27 cellular contexts compared by ENCODE assay signal in genomic region chr16:47067203-47067602, GRCh38.
"Had no signal": no experiment of that assay in that cellular context is flagged by ENCODE, and none has a peak within 500 bp of the region (broad histone marks: within the 10 kb centered on the region; RNA-seq: fewer than 3 reads in every experiment).

No MANE protein-coding gene starts in this region.

- H3K27ac Mint-ChIP-seq: activated CD4-positive, alpha-beta memory T cell treated with anti-CD3 and anti-CD28 coated beads, Interleukin-2, amount 10 ng/mL, durations not matched to agents 7 days and 5 days; activated naive CD8-positive, alpha-beta T cell treated with anti-CD3 and anti-CD28 coated beads, Interleukin-2, amount 10 ng/mL, durations not matched to agents 7 days and 5 days had no signal

- H3K27me3 Mint-ChIP-seq: activated CD4-positive, alpha-beta memory T cell treated with anti-CD3 and anti-CD28 coated beads, Interleukin-2, amount 10 ng/mL, durations not matched to agents 7 days and 5 days had no signal

- DNase-seq: activated CD4-positive, alpha-beta memory T cell treated with anti-CD3 and anti-CD28 coated beads, Interleukin-2, amount 10 ng/mL, durations not matched to agents 7 days and 5 days; activated CD4-positive, alpha-beta T cell treated with anti-CD3 and anti-CD28 coated beads for 1 hour; activated CD4-positive, alpha-beta T cell treated with anti-CD3 and anti-CD28 coated beads for 48 hours; activated CD4-positive, CD25-positive, alpha-beta regulatory T cell; activated effector memory CD4-positive, alpha-beta T cell treated with anti-CD3 and anti-CD28 coated beads, Interleukin-2, amount 50 U/mL, for 16 hours; activated naive CD4-positive, alpha-beta T cell; activated naive CD4-positive, alpha-beta T cell treated with anti-CD3 and anti-CD28 coated beads, Interleukin-2, amount 50 U/mL, for 16 hours; activated naive CD8-positive, alpha-beta T cell treated with anti-CD3 and anti-CD28 coated beads, Interleukin-2, amount 10 ng/mL, durations not matched to agents 7 days and 5 days; activated T-cell treated with anti-CD3 and anti-CD28 coated beads, Interleukin-2, amount 50 U/mL, for 48 hours; amygdala; Kasumi-1; KG1; MG63; NCI-H1048; NCI-H1105 treated with DMSO at 0.1 percent for 48 hours; NCI-H1436; NCI-H187; NCI-H2029 treated with DMSO at 0.1 percent for 48 hours; NCI-H2171 treated with DMSO at 0.1 percent for 48 hours; NCI-H226; NCI-H446 treated with DMSO at 0.1 percent for 48 hours; NCI-H524; SHP77; SJCRH30; T1000; WERI-Rb-1 had no signal

- H3K4me3 Mint-ChIP-seq: activated CD4-positive, alpha-beta memory T cell treated with anti-CD3 and anti-CD28 coated beads, Interleukin-2, amount 10 ng/mL, durations not matched to agents 7 days and 5 days; activated naive CD8-positive, alpha-beta T cell treated with anti-CD3 and anti-CD28 coated beads, Interleukin-2, amount 10 ng/mL, durations not matched to agents 7 days and 5 days had no signal

- ATAC-seq: Panc1 had no signal
